In genomic region chr7:73978681-73979563, GRCh38 we compare ENCODE assay signal across 8 cellular contexts. TPM values are rescaled to one million over a fixed set of nuclear protein-coding genes. Genes with fewer than 3 reads are reported as not detected.
A peak's percentile ranks its signal among the peaks of the same experiment; 100 is the strongest.
DNase-seq lines count a peak whose midpoint lies in the region; ATAC-seq and TF ChIP-seq lines count a peak whose summit lies in the region.

No MANE protein-coding gene starts in this region.

- H3K27ac Mint-ChIP-seq in immature natural killer cell = no peak overlapping the region

- H3K27me3 Mint-ChIP-seq in immature natural killer cell (ENCODE audit: low read depth in 3 of 3) = peaks cover 0 to 4% (median 2%) of the 10 kb centered on the region in 3 donors

- H3K9ac ChIP-seq in colonic mucosa (ENCODE audit: low read depth in 2 of 2, low read length in 2 of 2) = peak overlapping the region in 1 of 2 donors; percentile 58

- H3K4me3 ChIP-seq in HL-60 (replicated peaks; ENCODE audit: insufficient read depth, low read length) (no peak overlapping the region), colonic mucosa (no peak overlapping the region)

- no peaks in the 10 kb centered on the region for H3K36me3 ChIP-seq in colonic mucosa

- peaks cover 5% of the 10 kb centered on the region for H3K4me1 ChIP-seq in colonic mucosa

- H3K4me1 Mint-ChIP-seq in immature natural killer cell = no peaks in the 10 kb centered on the region

- H3K27me3 ChIP-seq in HL-60 (ENCODE audit: insufficient read depth, poor library complexity, severe bottlenecking) = no peaks in the 10 kb centered on the region
- H3K27me3 ChIP-seq in colonic mucosa = no peaks in the 10 kb centered on the region

- H3K9me3 Mint-ChIP-seq in immature natural killer cell = no peaks in the 10 kb centered on the region

- DNase-seq in ELR (ENCODE audit: low read depth) (peak; percentile 29), HL-60 (ENCODE audit: low read depth in 1 of 2, low spot score in 1 of 2) (peak; percentile 49 to 78), NOMO-1 (lab: John Stamatoyannopoulos, UW; ENCODE audit: unreplicated experiment in 2 of 2) (peak; percentile 89 to 91), colonic mucosa (peak; percentile 95), myocyte (ENCODE audit: low read depth) (peak; percentile 73), activated gamma-delta T cell treated with Interleukin-2 at 50 U/mL for 16 hours (no peak), immature natural killer cell (no peak)

- H3K27ac ChIP-seq in HL-60 (replicated peaks) = no peak overlapping the region
- H3K27ac ChIP-seq in colonic mucosa = peak overlapping the region; percentile 39

- TF ChIP-seq CTCF in HL-60 (IDR thresholded peaks at IDR 0.05; ENCODE audit: insufficient read depth, low read length) (peak; percentile 83), colonic mucosa (IDR thresholded peaks at IDR 0.05) (peak; percentile 46)

- no peak overlapping the region for H3K4me3 Mint-ChIP-seq in immature natural killer cell

- no peaks in the 10 kb centered on the region for H3K36me3 Mint-ChIP-seq in immature natural killer cell

- ATAC-seq in GM18502 (IDR thresholded peaks at IDR 0.05; ENCODE audit: poor library complexity, unreplicated experiment) = no peak

- intact Hi-C loops in colonic mucosa (cut with DNase I) = no loop called here

- no peaks in the 10 kb centered on the region for H3K9me3 ChIP-seq in colonic mucosa

RNA-seq across cellular contexts. Expression of gene ELN, which starts 49.1 kb away (rescaled TPM):
- 10 to 100 TPM in 1 of 2 donors, 1 to 10 TPM in 1; 6.9 to 12.6 TPM for total RNA-seq in colonic mucosa
- total RNA-seq in myocyte = 12.1 and 16.6 TPM in 2 replicates
- 141 TPM for polyA plus RNA-seq in myocyte (2012)
- polyA plus RNA-seq in immature natural killer cell = not detected

Comparison
In these comparisons a context has a peak if more than half of its experiments do, and no peak if none do; other contexts are left out.
1. DNase-seq: peak in ELR (single experiment), HL-60 (2 of 2), NOMO-1 (2 of 2), colonic mucosa (single experiment) and myocyte (single experiment); none in activated gamma-delta T cell treated with Interleukin-2 at 50 U/mL for 16 hours (single experiment) and immature natural killer cell (0 of 3).